13 cellular contexts compared by ENCODE assay signal in genomic region chr16:66502020-66502913, GRCh38. TPM values are rescaled to one million over a fixed set of nuclear protein-coding genes. Genes with fewer than 3 reads are reported as not detected.
DNase-seq lines count a peak whose midpoint lies in the region; ATAC-seq, FAIRE-seq and TF ChIP-seq lines count a peak whose summit lies in the region.
"Had no signal": no experiment of that assay in that cellular context is flagged by ENCODE, and none has a peak within 500 bp of the region (broad histone marks: within the 10 kb centered on the region; RNA-seq: fewer than 3 reads in every experiment).

No MANE protein-coding gene starts in this region.

- H3K36me3 ChIP-seq in H7 (replicated peaks; ENCODE audit: control insufficient read depth, insufficient read depth, low read length), result no peaks in the 10 kb centered on the region
- no peaks in the 10 kb centered on the region for H3K36me3 ChIP-seq in breast epithelium
- H3K36me3 ChIP-seq in kidney (ENCODE audit: control insufficient read depth in 1 of 2, insufficient read depth in 2 of 2, low read length in 2 of 2), result no peaks in the 10 kb centered on the region
- no peaks in the 10 kb centered on the region for H3K36me3 ChIP-seq in thoracic aorta
- H3K36me3 ChIP-seq in SJCRH30, result no peaks in the 10 kb centered on the region
- no peaks in the 10 kb centered on the region for H3K36me3 ChIP-seq in PC-3 (ENCODE audit: low read depth, low read length)

- H4K20me1 ChIP-seq in PC-3 (ENCODE audit: low read length), result no peaks in the 10 kb centered on the region

- CTCF ChIA-PET in PC-3 (lab: Charles Lee), result interaction anchor here (0.6 kb wide), 1 partner anchor 10 kb away, joined by 3 read pairs; no protein-coding TSS in a partner anchor

- H3F3A ChIP-seq in PC-3 (ENCODE audit: low read length, unreplicated experiment), result no peaks in the 10 kb centered on the region

- intact Hi-C loops in breast epithelium (cut with DNase I; ENCODE audit: low total_unique reads), result no loop called here
- intact Hi-C loops in kidney (cut with DNase I), result no loop called here
- intact Hi-C loops in PC-3 (cut with micrococcal nuclease), result no loop called here

- FAIRE-seq in kidney (lab: Jason Lieb, UNC), result no peak
- FAIRE-seq: bronchial epithelial cell had no signal

- no peaks in the 10 kb centered on the region for H3K9me3 ChIP-seq in breast epithelium
- H3K9me3 ChIP-seq in kidney (ENCODE audit: control insufficient read depth in 1 of 2, low read length in 2 of 2), result no peaks in the 10 kb centered on the region
- H3K9me3 ChIP-seq in thoracic aorta, result no peaks in the 10 kb centered on the region
- H3K9me3 ChIP-seq in SJCRH30 (replicated peaks), result peaks cover 31% of the 10 kb centered on the region
- no peaks in the 10 kb centered on the region for H3K9me3 ChIP-seq in PC-3 (ENCODE audit: low read length)

- H3K9me2 ChIP-seq in PC-3 (replicated peaks; ENCODE audit: low read length), result no peaks in the 10 kb centered on the region

- no peak for TF ChIP-seq POLR2A in breast epithelium (IDR thresholded peaks at IDR 0.05)

- POLR2A ChIA-PET in PC-3 (lab: Charles Lee; ENCODE audit: unreplicated experiment), result interaction anchor here (0.6 kb wide), 1 partner anchor 51 kb away, joined by 3 read pairs; no protein-coding TSS in a partner anchor

- ATAC-seq in thoracic aorta (ENCODE audit: insufficient number of reproducible peaks, low FRiP score, low read depth) (peak; percentile 86), PC-3 (no peak)
- ATAC-seq: naive thymus-derived CD8-positive, alpha-beta T cell had no signal

- no peaks in the 10 kb centered on the region for H3K79me2 ChIP-seq in PC-3 (ENCODE audit: low read length)

- H3K4me3 ChIP-seq in H7 (ENCODE audit: insufficient read depth, low read depth, low read length), result no peak overlapping the region
- H3K4me3 ChIP-seq in breast epithelium, result peak overlapping the region in 1 of 3 donors; percentile 3
- no peak overlapping the region for H3K4me3 ChIP-seq in kidney (ENCODE audit: low read length in 2 of 2)
- peak overlapping the region; percentile 59 for H3K4me3 ChIP-seq in thoracic aorta
- no peak overlapping the region for H3K4me3 ChIP-seq in SJCRH30
- no peak overlapping the region for H3K4me3 ChIP-seq in PC-3 (ENCODE audit: low read length)

- BruUV-seq in PC-3 (replicated peaks; lab: Mats Ljungman, UMichigan), result no TSS peak

- TF ChIP-seq CTCF in breast epithelium (IDR thresholded peaks at IDR 0.05), result no peak
- TF ChIP-seq CTCF in kidney (IDR thresholded peaks at IDR 0.05; ENCODE audit: borderline replicate concordance, extremely low read depth, insufficient read depth), result no peak
- TF ChIP-seq CTCF in thoracic aorta (IDR thresholded peaks at IDR 0.05), result no peak
- no peak for TF ChIP-seq CTCF in PC-3 (conservative IDR thresholded peaks at IDR 0.05; ENCODE audit: low read depth, low read length)

- H3K27me3 ChIP-seq in H7 (ENCODE audit: control insufficient read depth, insufficient read depth, low read length) (no peaks in the 10 kb centered on the region), breast epithelium (no peaks in the 10 kb centered on the region), thoracic aorta (replicated peaks; ENCODE audit: insufficient read depth) (no peaks in the 10 kb centered on the region), SJCRH30 (no peaks in the 10 kb centered on the region), PC-3 (ENCODE audit: low read length) (no peaks in the 10 kb centered on the region)

- H3K4me1 ChIP-seq in breast epithelium (no peaks in the 10 kb centered on the region), kidney (ENCODE audit: control insufficient read depth in 1 of 2, insufficient read depth in 1 of 2, low read depth in 1 of 2, low read length in 2 of 2) (peaks cover 0 to 2% of the 10 kb centered on the region in 2 donors), thoracic aorta (ENCODE audit: control insufficient read depth in 1 of 2, low read depth in 2 of 2) (peaks cover 25 to 30% of the 10 kb centered on the region in 2 donors), SJCRH30 (no peaks in the 10 kb centered on the region), PC-3 (ENCODE audit: insufficient read depth, low read length) (peaks cover 8% of the 10 kb centered on the region; the same call in 1 of the 2 replicates)

- peak overlapping the region; percentile 38 to 62 for H3K27ac ChIP-seq in breast epithelium
- peak overlapping the region; percentile 43 to 59 for H3K27ac ChIP-seq in kidney (ENCODE audit: low read depth in 2 of 2, low read length in 2 of 2)
- H3K27ac ChIP-seq in thoracic aorta, result peak overlapping the region; percentile 84 to 85
- H3K27ac ChIP-seq in SJCRH30, result no peak overlapping the region
- no peak overlapping the region for H3K27ac ChIP-seq in PC-3 (ENCODE audit: low read length)

- H2AFZ ChIP-seq in PC-3 (ENCODE audit: low read length), result no peak overlapping the region

- peak; percentile 32 for DNase-seq in H7
- DNase-seq in breast epithelium (ENCODE audit: low spot score in 2 of 2), result peak in 1 of 2 donors; percentile 56
- peak; percentile 75 for DNase-seq in kidney
- DNase-seq in thoracic aorta (ENCODE audit: low spot score), result no peak
- DNase-seq in SJCRH30, result no peak
- no peak for DNase-seq in PC-3
- DNase-seq in mucosa of gallbladder (ENCODE audit: low spot score), result no peak
- DNase-seq in NCI-H187 (lab: John Stamatoyannopoulos, UW), result no peak
- DNase-seq: activated T-cell treated with anti-CD3 and anti-CD28 coated beads for 4 hours, GOT3, NCI-H526 had no signal

- no peak overlapping the region for H3K9ac ChIP-seq in kidney (ENCODE audit: low read length in 2 of 2)
- no peak overlapping the region for H3K9ac ChIP-seq in PC-3 (ENCODE audit: low read length)

- H3K4me2 ChIP-seq in PC-3 (ENCODE audit: low read length), result no peak overlapping the region

RNA-seq across cellular contexts. Expression of gene TK2, which starts 47.7 kb away (rescaled TPM):
- total RNA-seq in H7 (2014; rRNA removed; shearing (Covaris generic)), result 7.9 and 10.1 TPM in 2 replicates
- 10 to 100 TPM; 33.1 to 98.4 (median 40.4) TPM for total RNA-seq in breast epithelium
- 44.2 TPM for total RNA-seq in kidney
- polyA plus RNA-seq in kidney (ENCODE audit: insufficient read depth, low read depth, low replicate concordance), result 31.0 TPM
- total RNA-seq in thoracic aorta, result 10 to 100 TPM; 41.7 to 55.5 TPM
- total RNA-seq in SJCRH30 (2014; rRNA removed; shearing (Covaris generic)), result 14.8 and 16.0 TPM in 2 replicates
- 8.3 and 14.1 TPM in 2 replicates for total RNA-seq in PC-3 (2014; rRNA removed)
- 38.5 TPM for total RNA-seq in mucosa of gallbladder

RNA-seq across cellular contexts. Expression of gene CKLF, which starts 50.1 kb away (rescaled TPM):
- total RNA-seq in H7 (2014; rRNA removed; shearing (Covaris generic)), result 34.7 and 35.0 TPM in 2 replicates
- total RNA-seq in breast epithelium (10 to 100 TPM; 36.6 to 62.6 (median 44.9) TPM), kidney (42.4 TPM), thoracic aorta (10 to 100 TPM; 23.4 to 39.8 TPM), PC-3 (2014; rRNA removed) (47.9 and 49.7 TPM in 2 replicates), mucosa of gallbladder (50.0 TPM)
- 28.7 TPM for polyA plus RNA-seq in kidney (ENCODE audit: insufficient read depth, low read depth, low replicate concordance)
- total RNA-seq in SJCRH30 (2014; rRNA removed; shearing (Covaris generic)), result 121 and 127 TPM in 2 replicates

Comparison
In these comparisons a context has a peak if more than half of its experiments do, and no peak if none do; other contexts are left out.
1. DNase-seq: peak in H7 (single experiment) and kidney (single experiment); none in thoracic aorta (single experiment), SJCRH30 (0 of 2), PC-3 (single experiment), mucosa of gallbladder (single experiment) and NCI-H187 (0 of 2).
2. H3K27ac ChIP-seq: peak in breast epithelium (2 of 2), kidney (2 of 2) and thoracic aorta (2 of 2); none in SJCRH30 (single experiment) and PC-3 (single experiment).